Comparison of ENCODE assay signal across 1 cellular context in genomic region chr1:14929547-14930223, GRCh38.
TF ChIP-seq lines count a peak whose summit lies in the region.

No MANE protein-coding gene starts in this region.

TF ChIP-seq in HEK293, 187 proteins besides CTCF, POLR2A, EP300 and RAD21 (continued from another document):
- TF ChIP-seq KLF10 (tag by site-specific recombination; IDR thresholded peaks at IDR 0.05) (peak; percentile 87), ZNF433 (tag by site-specific recombination; IDR thresholded peaks at IDR 0.05; ENCODE audit: low read depth) (no peak), ZNF660 (tag by site-specific recombination; IDR thresholded peaks at IDR 0.05) (no peak; the same call in 1 of the 2 replicates), MZF1 (tag by site-specific recombination; IDR thresholded peaks at IDR 0.05; ENCODE audit: borderline replicate concordance) (0 out of 2 replicates have a peak, but pooled peaks have one; percentile 58), KLF9 (tag by site-specific recombination; IDR thresholded peaks at IDR 0.05; ENCODE audit: low read depth) (peak; percentile 57; the same call in 1 of the 2 replicates), ZIC2 (tag by site-specific recombination; IDR thresholded peaks at IDR 0.05) (peak; percentile 60), BCL11A (tag by site-specific recombination; IDR thresholded peaks at IDR 0.05; ENCODE audit: low read depth) (peak; percentile 83), TRIM28 (IDR thresholded peaks at IDR 0.05; ENCODE audit: borderline replicate concordance, low read length) (peak; percentile 88; the same call in 1 of the 2 replicates), ZNF19 (tag by site-specific recombination; IDR thresholded peaks at IDR 0.05; ENCODE audit: low read depth) (no peak), SP2 (tag by site-specific recombination; IDR thresholded peaks at IDR 0.05) (no peak), ZNF600 (tag by site-specific recombination; IDR thresholded peaks at IDR 0.05) (peak; percentile 55; the same call in 1 of the 2 replicates), IKZF3 (tag by site-specific recombination; IDR thresholded peaks at IDR 0.05) (peak; percentile 58; the same call in 1 of the 2 replicates)
- TF ChIP-seq, protein P1, sequence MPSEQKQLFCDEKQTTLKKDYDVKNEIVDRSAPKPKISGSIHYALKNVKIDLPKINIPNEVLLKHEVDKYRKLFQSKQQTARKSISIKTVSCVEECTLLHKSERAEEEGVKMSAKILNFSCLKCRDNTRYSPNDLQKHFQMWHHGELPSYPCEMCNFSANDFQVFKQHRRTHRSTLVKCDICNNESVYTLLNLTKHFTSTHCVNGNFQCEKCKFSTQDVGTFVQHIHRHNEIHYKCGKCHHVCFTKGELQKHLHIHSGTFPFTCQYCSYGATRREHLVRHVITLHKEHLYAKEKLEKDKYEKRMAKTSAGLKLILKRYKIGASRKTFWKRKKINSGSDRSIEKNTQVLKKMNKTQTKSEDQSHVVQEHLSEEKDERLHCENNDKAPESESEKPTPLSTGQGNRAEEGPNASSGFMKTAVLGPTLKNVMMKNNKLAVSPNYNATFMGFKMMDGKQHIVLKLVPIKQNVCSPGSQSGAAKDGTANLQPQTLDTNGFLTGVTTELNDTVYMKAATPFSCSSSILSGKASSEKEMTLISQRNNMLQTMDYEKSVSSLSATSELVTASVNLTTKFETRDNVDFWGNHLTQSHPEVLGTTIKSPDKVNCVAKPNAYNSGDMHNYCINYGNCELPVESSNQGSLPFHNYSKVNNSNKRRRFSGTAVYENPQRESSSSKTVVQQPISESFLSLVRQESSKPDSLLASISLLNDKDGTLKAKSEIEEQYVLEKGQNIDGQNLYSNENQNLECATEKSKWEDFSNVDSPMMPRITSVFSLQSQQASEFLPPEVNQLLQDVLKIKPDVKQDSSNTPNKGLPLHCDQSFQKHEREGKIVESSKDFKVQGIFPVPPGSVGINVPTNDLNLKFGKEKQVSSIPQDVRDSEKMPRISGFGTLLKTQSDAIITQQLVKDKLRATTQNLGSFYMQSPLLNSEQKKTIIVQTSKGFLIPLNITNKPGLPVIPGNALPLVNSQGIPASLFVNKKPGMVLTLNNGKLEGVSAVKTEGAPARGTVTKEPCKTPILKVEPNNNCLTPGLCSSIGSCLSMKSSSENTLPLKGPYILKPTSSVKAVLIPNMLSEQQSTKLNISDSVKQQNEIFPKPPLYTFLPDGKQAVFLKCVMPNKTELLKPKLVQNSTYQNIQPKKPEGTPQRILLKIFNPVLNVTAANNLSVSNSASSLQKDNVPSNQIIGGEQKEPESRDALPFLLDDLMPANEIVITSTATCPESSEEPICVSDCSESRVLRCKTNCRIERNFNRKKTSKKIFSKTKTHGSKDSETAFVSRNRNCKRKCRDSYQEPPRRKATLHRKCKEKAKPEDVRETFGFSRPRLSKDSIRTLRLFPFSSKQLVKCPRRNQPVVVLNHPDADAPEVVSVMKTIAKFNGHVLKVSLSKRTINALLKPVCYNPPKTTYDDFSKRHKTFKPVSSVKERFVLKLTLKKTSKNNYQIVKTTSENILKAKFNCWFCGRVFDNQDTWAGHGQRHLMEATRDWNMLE (tag by site-specific recombination; conservative IDR thresholded peaks at IDR 0.05; ENCODE audit: low read depth), result no peak
- TF ChIP-seq, protein P2, sequence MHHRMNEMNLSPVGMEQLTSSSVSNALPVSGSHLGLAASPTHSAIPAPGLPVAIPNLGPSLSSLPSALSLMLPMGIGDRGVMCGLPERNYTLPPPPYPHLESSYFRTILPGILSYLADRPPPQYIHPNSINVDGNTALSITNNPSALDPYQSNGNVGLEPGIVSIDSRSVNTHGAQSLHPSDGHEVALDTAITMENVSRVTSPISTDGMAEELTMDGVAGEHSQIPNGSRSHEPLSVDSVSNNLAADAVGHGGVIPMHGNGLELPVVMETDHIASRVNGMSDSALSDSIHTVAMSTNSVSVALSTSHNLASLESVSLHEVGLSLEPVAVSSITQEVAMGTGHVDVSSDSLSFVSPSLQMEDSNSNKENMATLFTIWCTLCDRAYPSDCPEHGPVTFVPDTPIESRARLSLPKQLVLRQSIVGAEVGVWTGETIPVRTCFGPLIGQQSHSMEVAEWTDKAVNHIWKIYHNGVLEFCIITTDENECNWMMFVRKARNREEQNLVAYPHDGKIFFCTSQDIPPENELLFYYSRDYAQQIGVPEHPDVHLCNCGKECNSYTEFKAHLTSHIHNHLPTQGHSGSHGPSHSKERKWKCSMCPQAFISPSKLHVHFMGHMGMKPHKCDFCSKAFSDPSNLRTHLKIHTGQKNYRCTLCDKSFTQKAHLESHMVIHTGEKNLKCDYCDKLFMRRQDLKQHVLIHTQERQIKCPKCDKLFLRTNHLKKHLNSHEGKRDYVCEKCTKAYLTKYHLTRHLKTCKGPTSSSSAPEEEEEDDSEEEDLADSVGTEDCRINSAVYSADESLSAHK (tag by site-specific recombination; IDR thresholded peaks at IDR 0.05), result 0 out of 2 replicates have a peak, but pooled peaks have one; percentile 48
- TF ChIP-seq, protein P3, sequence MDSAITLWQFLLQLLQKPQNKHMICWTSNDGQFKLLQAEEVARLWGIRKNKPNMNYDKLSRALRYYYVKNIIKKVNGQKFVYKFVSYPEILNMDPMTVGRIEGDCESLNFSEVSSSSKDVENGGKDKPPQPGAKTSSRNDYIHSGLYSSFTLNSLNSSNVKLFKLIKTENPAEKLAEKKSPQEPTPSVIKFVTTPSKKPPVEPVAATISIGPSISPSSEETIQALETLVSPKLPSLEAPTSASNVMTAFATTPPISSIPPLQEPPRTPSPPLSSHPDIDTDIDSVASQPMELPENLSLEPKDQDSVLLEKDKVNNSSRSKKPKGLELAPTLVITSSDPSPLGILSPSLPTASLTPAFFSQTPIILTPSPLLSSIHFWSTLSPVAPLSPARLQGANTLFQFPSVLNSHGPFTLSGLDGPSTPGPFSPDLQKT (IDR thresholded peaks at IDR 0.05; ENCODE audit: borderline replicate concordance, low read depth, low read length), result no peak
TF ChIP-seq in HEK293: peak in this region for 45.
